16 cellular contexts compared by ENCODE assay signal in the genomic region with DNA sequence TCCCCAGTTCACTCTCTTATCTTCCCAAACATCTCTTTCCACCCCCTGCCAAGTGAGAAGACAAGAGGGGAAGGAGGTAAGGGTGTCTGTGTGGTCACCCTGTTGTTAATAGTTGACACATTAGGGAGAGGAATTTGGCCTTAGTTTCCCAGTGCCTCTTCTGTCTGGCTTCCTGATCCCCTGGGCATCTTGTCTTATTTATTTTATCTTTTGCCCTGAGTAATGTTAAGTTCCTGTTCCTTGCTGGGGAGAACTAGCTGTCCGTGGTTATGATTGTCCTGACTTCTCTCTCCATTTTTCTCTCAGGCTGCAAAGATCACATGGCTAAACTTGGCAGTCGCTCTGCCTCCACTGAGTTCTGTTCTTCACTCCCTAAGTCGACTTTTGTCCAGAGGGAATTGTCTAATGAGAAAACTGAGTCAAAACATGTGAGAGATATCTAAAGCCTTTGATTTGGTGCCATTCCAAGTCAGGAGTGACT.
DNase-seq lines count a peak whose midpoint lies in the region; FAIRE-seq and TF ChIP-seq lines count a peak whose summit lies in the region.
"Had no signal": no experiment of that assay in that cellular context is flagged by ENCODE, and none has a peak within 500 bp of the region (broad histone marks: within the 10 kb centered on the region; RNA-seq: fewer than 3 reads in every experiment).

No MANE protein-coding gene starts in this region.

- no peaks in the 10 kb centered on the region for H3K79me1 ChIP-seq in mesendoderm (ENCODE audit: low read length)

- H3K79me2 ChIP-seq in mesendoderm (ENCODE audit: control insufficient read depth, insufficient read depth, low read length) = no peaks in the 10 kb centered on the region

- peak overlapping the region; percentile 8 for H3K18ac ChIP-seq in mesendoderm (ENCODE audit: low read length)

- H3K27ac ChIP-seq in esophagus muscularis mucosa (replicated peaks in 1 of 4) (peak overlapping the region in 1 of 4 donors; percentile 1), mesendoderm (ENCODE audit: low read depth, low read length) (peak overlapping the region; percentile 66), vagina (no peak overlapping the region)
- H3K27ac ChIP-seq in effector memory CD4-positive, alpha-beta T cell (ENCODE audit: insufficient read depth, low read length, poor library complexity, severe bottlenecking) = no peak overlapping the region
- H3K27ac ChIP-seq: VCaP had no signal

- no peak overlapping the region for H2AK5ac ChIP-seq in mesendoderm (ENCODE audit: low read length)

- peak overlapping the region; percentile 10 for H2BK5ac ChIP-seq in mesendoderm (ENCODE audit: low read length)

- peak overlapping the region; percentile 31 for H4K8ac ChIP-seq in mesendoderm (ENCODE audit: low read depth, low read length)

- H3K9me3 ChIP-seq in esophagus muscularis mucosa (no peaks in the 10 kb centered on the region), vagina (no peaks in the 10 kb centered on the region)
- no peaks in the 10 kb centered on the region for H3K9me3 ChIP-seq in effector memory CD4-positive, alpha-beta T cell (ENCODE audit: control insufficient read depth, low read length)

- no peak for TF ChIP-seq EP300 in esophagus muscularis mucosa (IDR thresholded peaks at IDR 0.05)

- H2BK120ac ChIP-seq in mesendoderm (ENCODE audit: low read depth, low read length) = no peak overlapping the region

- no peak overlapping the region for H3K9ac ChIP-seq in mesendoderm (ENCODE audit: low read length)

- H3K4me3 ChIP-seq in esophagus muscularis mucosa = no peak overlapping the region
- no peak overlapping the region for H3K4me3 ChIP-seq in mesendoderm (ENCODE audit: low read length)
- H3K4me3 ChIP-seq in vagina = no peak overlapping the region
- no peak overlapping the region for H3K4me3 ChIP-seq in effector memory CD4-positive, alpha-beta T cell (ENCODE audit: insufficient read depth, low read depth, low read length, poor library complexity, severe bottlenecking)

- no peak overlapping the region for H3K4ac ChIP-seq in mesendoderm (ENCODE audit: low read depth, low read length)

- no peak overlapping the region for H3K4me2 ChIP-seq in mesendoderm (ENCODE audit: low read length)

- TF ChIP-seq POLR2A in esophagus muscularis mucosa (IDR thresholded peaks at IDR 0.05; ENCODE audit: low read depth) = no peak
- TF ChIP-seq POLR2A in vagina (IDR thresholded peaks at IDR 0.05) = no peak

- no peak for FAIRE-seq in GM19239 (lab: Jason Lieb, UNC)

- H3K23ac ChIP-seq in mesendoderm (ENCODE audit: low read length) = no peak overlapping the region

- H3K4me1 ChIP-seq in esophagus muscularis mucosa = peaks cover 0 to 10% (median 9%) of the 10 kb centered on the region in 4 donors
- H3K4me1 ChIP-seq in mesendoderm (ENCODE audit: control insufficient read depth, low read depth, low read length) = peaks cover 5% of the 10 kb centered on the region
- no peaks in the 10 kb centered on the region for H3K4me1 ChIP-seq in vagina
- no peaks in the 10 kb centered on the region for H3K4me1 ChIP-seq in effector memory CD4-positive, alpha-beta T cell (ENCODE audit: control insufficient read depth, insufficient read depth, low read length, poor library complexity, severe bottlenecking)

- H3K27me3 ChIP-seq in esophagus muscularis mucosa = no peaks in the 10 kb centered on the region
- H3K27me3 ChIP-seq in mesendoderm (ENCODE audit: insufficient read depth, low read length, poor library complexity) = no peaks in the 10 kb centered on the region
- H3K27me3 ChIP-seq in vagina = no peaks in the 10 kb centered on the region
- H3K27me3 ChIP-seq in effector memory CD4-positive, alpha-beta T cell (replicated peaks; ENCODE audit: control insufficient read depth, insufficient read depth, low read length, poor library complexity, severe bottlenecking) = no peaks in the 10 kb centered on the region

- 19% methylated on average over 3 of the region's 3 CpGs for WGBS in esophagus muscularis mucosa
- WGBS in mesendoderm (ENCODE audit: extremely low coverage, insufficient coverage, low lambda C conversion rate) = no CpG with 5 or more reads among the region's 3 CpGs

- no peak overlapping the region for H2BK15ac ChIP-seq in mesendoderm (replicated peaks; ENCODE audit: low read depth)

- peak overlapping the region; percentile 6 for H3K56ac ChIP-seq in mesendoderm (ENCODE audit: low read length)

- TF ChIP-seq CTCF in esophagus muscularis mucosa (IDR thresholded peaks at IDR 0.05) (no peak), vagina (IDR thresholded peaks at IDR 0.05) (no peak)

- DNase-seq in AG08395 (ENCODE audit: low spot score) (peak; percentile 79), LHCN-M2 (ENCODE audit: low read depth) (peak; percentile 61), esophagus muscularis mucosa (ENCODE audit: extremely low spot score) (peak; percentile 37), mesendoderm (peak; percentile 87), GM19239 (ENCODE audit: insufficient read length, low spot score) (no peak), vagina (ENCODE audit: extremely low spot score in 2 of 2) (no peak)
- DNase-seq in effector memory CD4-positive, alpha-beta T cell = no peak
- no peak for DNase-seq in activated naive CD4-positive, alpha-beta T cell treated with anti-CD3 and anti-CD28 coated beads, Interleukin-2, amount 50 U/mL, for 16 hours
- DNase-seq: activated naive CD8-positive, alpha-beta T cell treated with anti-CD3 and anti-CD28 coated beads, Interleukin-2, amount 10 ng/mL, durations not matched to agents 7 days and 5 days; CD4-positive, CD25-positive, alpha-beta regulatory T cell; glutamatergic neuron; NCI-H748 treated with DMSO at 0.1 percent for 48 hours; SIG-M5; stimulated activated CD4-positive, alpha-beta T cell treated with anti-CD3 and anti-CD28 coated beads, Interleukin-4, amount 100 ng/mL, for 1 hour; stimulated activated naive B cell treated with anti-CD40 and anti-IgM and Interleukin-4, amounts not matched to agents 10 μg/mL and 1 μg/mL and 100 μg/mL, for 72 hours had no signal

- intact Hi-C loops in esophagus muscularis mucosa (cut with DNase I) (no loop called here), vagina (cut with DNase I) (no loop called here)

- no peak overlapping the region for H4K5ac ChIP-seq in mesendoderm (ENCODE audit: low read length)

- H3K36me3 ChIP-seq in esophagus muscularis mucosa (no peaks in the 10 kb centered on the region), mesendoderm (ENCODE audit: control insufficient read depth, insufficient read depth, low read length) (no peaks in the 10 kb centered on the region), vagina (no peaks in the 10 kb centered on the region)
- no peaks in the 10 kb centered on the region for H3K36me3 ChIP-seq in effector memory CD4-positive, alpha-beta T cell (ENCODE audit: control insufficient read depth, insufficient read depth, low read length)

Comparison
In these comparisons a context has a peak if more than half of its experiments do, and no peak if none do; other contexts are left out.
1. DNase-seq: peak in AG08395 (single experiment), LHCN-M2 (single experiment), esophagus muscularis mucosa (single experiment) and mesendoderm (single experiment); none in GM19239 (single experiment), vagina (0 of 2), effector memory CD4-positive, alpha-beta T cell (0 of 3) and activated naive CD4-positive, alpha-beta T cell treated with anti-CD3 and anti-CD28 coated beads, Interleukin-2, amount 50 U/mL, for 16 hours (single experiment).